ENCODE assay signal across 1 cellular context in the genomic region with DNA sequence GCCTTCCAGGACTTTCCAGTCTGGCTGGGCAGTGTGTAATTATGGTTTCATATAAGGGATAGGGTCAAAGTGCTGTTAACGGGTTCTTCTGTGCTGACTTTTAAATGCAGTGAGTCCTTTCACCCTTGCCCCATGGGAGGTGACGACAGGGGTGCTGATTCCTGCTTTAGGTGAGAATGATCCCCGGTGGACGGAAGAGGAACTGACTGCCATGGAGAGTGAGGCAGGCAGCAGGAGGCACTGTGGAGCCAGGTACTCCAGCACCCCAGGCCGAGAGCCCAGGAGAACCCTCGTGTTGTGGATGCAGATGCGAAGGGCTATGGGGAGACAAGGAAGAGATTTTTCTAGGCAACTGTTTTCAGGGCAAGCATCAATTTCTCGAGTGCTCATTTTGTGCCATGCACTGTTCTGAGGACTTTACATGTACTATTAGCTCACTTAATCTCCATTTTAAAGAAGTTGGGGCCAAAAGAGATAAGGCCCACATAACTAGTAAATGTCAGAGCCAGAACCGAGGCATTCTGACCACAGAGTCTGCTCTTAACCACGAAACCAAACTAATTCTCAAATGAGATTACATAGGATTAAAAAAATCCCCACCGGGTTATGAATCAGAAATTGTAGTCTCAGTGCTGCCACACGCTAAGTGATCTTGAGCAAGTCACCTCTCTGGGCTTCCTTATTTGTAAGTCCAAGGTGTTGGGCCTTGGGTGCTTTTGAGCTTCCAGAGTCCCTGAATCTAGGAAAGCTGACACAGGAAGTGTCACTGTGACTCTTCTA.
TF ChIP-seq lines count a peak whose summit lies in the region.

No MANE protein-coding gene starts in this region.

TF ChIP-seq in liver, 16 proteins besides CTCF, POLR2A, EP300 and RAD21 (continued from another document):
- TF ChIP-seq, protein P1, sequence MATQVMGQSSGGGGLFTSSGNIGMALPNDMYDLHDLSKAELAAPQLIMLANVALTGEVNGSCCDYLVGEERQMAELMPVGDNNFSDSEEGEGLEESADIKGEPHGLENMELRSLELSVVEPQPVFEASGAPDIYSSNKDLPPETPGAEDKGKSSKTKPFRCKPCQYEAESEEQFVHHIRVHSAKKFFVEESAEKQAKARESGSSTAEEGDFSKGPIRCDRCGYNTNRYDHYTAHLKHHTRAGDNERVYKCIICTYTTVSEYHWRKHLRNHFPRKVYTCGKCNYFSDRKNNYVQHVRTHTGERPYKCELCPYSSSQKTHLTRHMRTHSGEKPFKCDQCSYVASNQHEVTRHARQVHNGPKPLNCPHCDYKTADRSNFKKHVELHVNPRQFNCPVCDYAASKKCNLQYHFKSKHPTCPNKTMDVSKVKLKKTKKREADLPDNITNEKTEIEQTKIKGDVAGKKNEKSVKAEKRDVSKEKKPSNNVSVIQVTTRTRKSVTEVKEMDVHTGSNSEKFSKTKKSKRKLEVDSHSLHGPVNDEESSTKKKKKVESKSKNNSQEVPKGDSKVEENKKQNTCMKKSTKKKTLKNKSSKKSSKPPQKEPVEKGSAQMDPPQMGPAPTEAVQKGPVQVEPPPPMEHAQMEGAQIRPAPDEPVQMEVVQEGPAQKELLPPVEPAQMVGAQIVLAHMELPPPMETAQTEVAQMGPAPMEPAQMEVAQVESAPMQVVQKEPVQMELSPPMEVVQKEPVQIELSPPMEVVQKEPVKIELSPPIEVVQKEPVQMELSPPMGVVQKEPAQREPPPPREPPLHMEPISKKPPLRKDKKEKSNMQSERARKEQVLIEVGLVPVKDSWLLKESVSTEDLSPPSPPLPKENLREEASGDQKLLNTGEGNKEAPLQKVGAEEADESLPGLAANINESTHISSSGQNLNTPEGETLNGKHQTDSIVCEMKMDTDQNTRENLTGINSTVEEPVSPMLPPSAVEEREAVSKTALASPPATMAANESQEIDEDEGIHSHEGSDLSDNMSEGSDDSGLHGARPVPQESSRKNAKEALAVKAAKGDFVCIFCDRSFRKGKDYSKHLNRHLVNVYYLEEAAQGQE (IDR thresholded peaks at IDR 0.05), result no peak
- TF ChIP-seq HNF4G (IDR thresholded peaks at IDR 0.05), result no peak
- no peak for TF ChIP-seq HNF4A (conservative IDR thresholded peaks at IDR 0.05)
- TF ChIP-seq JUND (IDR thresholded peaks at IDR 0.05), result no peak
- TF ChIP-seq, protein P2, sequence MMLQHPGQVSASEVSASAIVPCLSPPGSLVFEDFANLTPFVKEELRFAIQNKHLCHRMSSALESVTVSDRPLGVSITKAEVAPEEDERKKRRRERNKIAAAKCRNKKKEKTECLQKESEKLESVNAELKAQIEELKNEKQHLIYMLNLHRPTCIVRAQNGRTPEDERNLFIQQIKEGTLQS (IDR thresholded peaks at IDR 0.05), result no peak
- TF ChIP-seq NR2F2 (IDR thresholded peaks at IDR 0.05), result no peak
- TF ChIP-seq FOXA1 (IDR thresholded peaks at IDR 0.05), result no peak
TF ChIP-seq in liver: peak in this region for 0.
